In the genomic region with DNA sequence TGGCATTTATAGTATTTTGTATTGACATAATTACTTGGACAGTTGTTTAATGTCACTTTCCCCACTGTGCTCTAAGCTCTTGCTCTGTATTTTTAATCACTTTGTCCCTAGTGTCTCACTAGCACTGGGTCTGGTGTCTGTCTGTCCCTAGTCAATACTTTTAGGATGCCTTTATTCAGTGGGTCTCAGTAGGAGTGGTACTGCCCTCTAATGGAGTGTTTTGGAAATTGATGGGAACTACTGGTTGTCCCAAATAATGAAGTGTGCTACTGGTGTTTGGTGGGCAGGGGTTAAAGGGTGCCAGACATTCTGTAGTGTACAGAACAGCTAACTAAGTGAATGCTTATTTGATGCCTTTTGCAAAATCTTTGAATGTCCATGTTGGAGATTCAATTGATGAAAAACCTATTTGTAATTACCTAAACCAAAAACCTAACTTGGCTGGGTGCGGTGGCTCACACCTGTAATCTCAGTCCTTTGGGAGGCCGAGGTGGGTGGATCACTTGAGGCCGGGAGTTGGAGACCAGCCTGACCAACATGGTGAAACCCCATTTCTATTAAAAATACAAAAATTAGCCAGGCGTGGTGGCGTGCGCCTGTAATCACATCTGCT, we compare ENCODE assay signal across 8 cellular contexts. TPM values are rescaled to one million over a fixed set of nuclear protein-coding genes. Genes with fewer than 3 reads are reported as not detected.
DNase-seq lines count a peak whose midpoint lies in the region; ATAC-seq and TF ChIP-seq lines count a peak whose summit lies in the region.

No MANE protein-coding gene starts in this region.

- H3K27ac ChIP-seq in DND-41 (ENCODE audit: low read length) (no peak overlapping the region), mesenchymal stem cell (ENCODE audit: low read length, poor library complexity, severe bottlenecking) (no peak overlapping the region)

- no peak overlapping the region for H3K23ac ChIP-seq in mesenchymal stem cell (ENCODE audit: low read length in 2 of 2)

- H2BK5ac ChIP-seq in mesenchymal stem cell (ENCODE audit: low read depth, low read length, poor library complexity, severe bottlenecking) = no peak overlapping the region

- TF ChIP-seq CTCF in DND-41 (IDR thresholded peaks at IDR 0.05; ENCODE audit: borderline replicate concordance, extremely low read depth, low read length, poor library complexity, severe bottlenecking) = peak; percentile 49

- no peak overlapping the region for H3K4me3 ChIP-seq in DND-41 (ENCODE audit: low read depth in 1 of 2, low read length in 2 of 2)
- no peak overlapping the region for H3K4me3 ChIP-seq in mesenchymal stem cell (ENCODE audit: insufficient read depth in 1 of 2, low read depth in 1 of 2, low read length in 2 of 2)

- 88% methylated on average over 6 of the region's 6 CpGs for WGBS in mesenchymal stem cell

- 0 out of 3 replicates have a peak, but pooled peaks have one; percentile 50 for ATAC-seq in DND-41 (ENCODE audit: insufficient read depth, low read depth)
- ATAC-seq in GM19395 (IDR thresholded peaks at IDR 0.05; ENCODE audit: unreplicated experiment) = peak; percentile 83
- peak; percentile 90 for ATAC-seq in HG03378 (IDR thresholded peaks at IDR 0.05; ENCODE audit: unreplicated experiment)

- H3K4me2 ChIP-seq in DND-41 (ENCODE audit: insufficient read depth, low read length) (no peak overlapping the region), mesenchymal stem cell (ENCODE audit: low read length, poor library complexity, severe bottlenecking) (no peak overlapping the region)

- no peak overlapping the region for H2BK12ac ChIP-seq in mesenchymal stem cell (ENCODE audit: low read length in 2 of 2)

- H2AFZ ChIP-seq in DND-41 (ENCODE audit: low read depth, low read length) = no peak overlapping the region
- no peak overlapping the region for H2AFZ ChIP-seq in mesenchymal stem cell (ENCODE audit: low read depth, low read length)

- H3K79me2 ChIP-seq in DND-41 (ENCODE audit: insufficient read depth, low read length) = no peaks in the 10 kb centered on the region

- no peak overlapping the region for H3K18ac ChIP-seq in mesenchymal stem cell (ENCODE audit: low read depth in 1 of 2, low read length in 2 of 2)

- H4K8ac ChIP-seq in mesenchymal stem cell (ENCODE audit: low read length) = no peak overlapping the region

- no peak overlapping the region for H3K4ac ChIP-seq in mesenchymal stem cell (ENCODE audit: low read depth in 1 of 2, low read length in 2 of 2)

- no peak overlapping the region for H2BK120ac ChIP-seq in mesenchymal stem cell (ENCODE audit: low read depth, low read length)

- H3K79me1 ChIP-seq in mesenchymal stem cell (replicated peaks; ENCODE audit: low read length, poor library complexity, severe bottlenecking) = peaks cover 16% of the 10 kb centered on the region

- no peak overlapping the region for H3K14ac ChIP-seq in mesenchymal stem cell (ENCODE audit: low read length in 2 of 2)

- H4K20me1 ChIP-seq in DND-41 (ENCODE audit: insufficient read depth, low read length) = no peaks in the 10 kb centered on the region

- no peak overlapping the region for H3K9ac ChIP-seq in DND-41 (ENCODE audit: low read depth, low read length)
- H3K9ac ChIP-seq in mesenchymal stem cell (ENCODE audit: low read length) = no peak overlapping the region

- H2AK5ac ChIP-seq in mesenchymal stem cell (ENCODE audit: low read length, severe bottlenecking) = no peak overlapping the region

- no peaks in the 10 kb centered on the region for H3K9me3 ChIP-seq in DND-41 (ENCODE audit: insufficient read depth, low read length, severe bottlenecking)
- no peaks in the 10 kb centered on the region for H3K9me3 ChIP-seq in mesenchymal stem cell (ENCODE audit: control insufficient read depth, low read length)

- no peaks in the 10 kb centered on the region for H3K4me1 ChIP-seq in DND-41 (ENCODE audit: insufficient read depth, low read length)
- H3K4me1 ChIP-seq in mesenchymal stem cell (ENCODE audit: control insufficient read depth, insufficient read depth, low read depth, low read length) = peaks cover 4% of the 10 kb centered on the region

- DNase-seq in DND-41 (no peak), NOMO-1 treated with DMSO at 0.1 percent for 48 hours (lab: John Stamatoyannopoulos, UW; ENCODE audit: unreplicated experiment) (peak; percentile 85), dedifferentiated amniotic fluid mesenchymal stem cell (ENCODE audit: extremely low spot score) (peak; percentile 30), mesenchymal stem cell (peak; percentile 75), cerebellum (ENCODE audit: low spot score) (no peak)
- no peak for DNase-seq in activated CD8-positive, alpha-beta memory T cell treated with anti-CD3 and anti-CD28 coated beads, Interleukin-2, amount 50 U/mL, for 48 hours

- H4K91ac ChIP-seq in mesenchymal stem cell (ENCODE audit: low read length) = no peak overlapping the region

- no peak overlapping the region for H2BK15ac ChIP-seq in mesenchymal stem cell (ENCODE audit: low read depth, poor library complexity, severe bottlenecking)

- H3K27me3 ChIP-seq in DND-41 (ENCODE audit: insufficient read depth, low read length, poor library complexity) (no peaks in the 10 kb centered on the region), mesenchymal stem cell (ENCODE audit: control insufficient read depth in 1 of 2, insufficient read depth in 1 of 2, low read length in 2 of 2) (no peaks in the 10 kb centered on the region)

- H3K36me3 ChIP-seq in DND-41 (ENCODE audit: insufficient read depth, low read length) (no peaks in the 10 kb centered on the region), mesenchymal stem cell (ENCODE audit: control insufficient read depth in 1 of 2, insufficient read depth in 2 of 2, low read depth in 1 of 2, low read length in 2 of 2) (no peaks in the 10 kb centered on the region)

RNA-seq across cellular contexts. Expression of gene CDK14, which starts 33.3 kb away (rescaled TPM):
- polyA plus RNA-seq in mesenchymal stem cell (2013, experiment 1 of 2) = 6.6 TPM
- 6.1 TPM for polyA plus RNA-seq in mesenchymal stem cell (2013, experiment 2 of 2)
- total RNA-seq in cerebellum = 85.8 TPM

Comparison
In these comparisons a context has a peak if more than half of its experiments do, and no peak if none do; other contexts are left out.
1. DNase-seq: peak in NOMO-1 treated with DMSO at 0.1 percent for 48 hours (single experiment), dedifferentiated amniotic fluid mesenchymal stem cell (single experiment) and mesenchymal stem cell (single experiment); none in DND-41 (single experiment), activated CD8-positive, alpha-beta memory T cell treated with anti-CD3 and anti-CD28 coated beads, Interleukin-2, amount 50 U/mL, for 48 hours (single experiment) and cerebellum (single experiment).
2. Peak in every context shown above with its lines, with median percentiles within 50 percentile points of each other: ATAC-seq.